8 cellular contexts compared by ENCODE assay signal in genomic region chr3:193240436-193240849, GRCh38.
A peak's percentile ranks its signal among the peaks of the same experiment; 100 is the strongest.
DNase-seq lines count a peak whose midpoint lies in the region; ATAC-seq and TF ChIP-seq lines count a peak whose summit lies in the region.

No MANE protein-coding gene starts in this region.

- no peak for DNase-seq in AG09309 (ENCODE audit: low read depth)
- peak; percentile 24 for DNase-seq in HK-2 (ENCODE audit: unreplicated experiment)
- no peak for DNase-seq in GM13976 (ENCODE audit: low spot score)
- no peak for DNase-seq in NCI-H187 (lab: John Stamatoyannopoulos, UW)
- DNase-seq in RWPE1 (ENCODE audit: low spot score), result no peak

- H3K27me3 ChIP-seq in duodenal mucosa (ENCODE audit: control insufficient read depth in 1 of 2, insufficient read depth in 2 of 2, low read length in 2 of 2) (peaks cover 4 to 15% of the 10 kb centered on the region in 2 donors), mucosa of rectum (ENCODE audit: control insufficient read depth in 2 of 2, insufficient read depth in 2 of 2, low read length in 2 of 2) (peaks cover 0 to 6% of the 10 kb centered on the region in 2 donors)

- H3K27ac ChIP-seq in duodenal mucosa (ENCODE audit: low read depth, low read length) (no peak overlapping the region), mucosa of rectum (ENCODE audit: low read depth in 2 of 2, low read length in 2 of 2) (no peak overlapping the region), RWPE1 (no peak overlapping the region)

- TF ChIP-seq CTCF in AG09309 (IDR thresholded peaks at IDR 0.05; ENCODE audit: control insufficient read depth, insufficient read depth, low read depth, low read length, missing control alignments), result no peak
- no peak for TF ChIP-seq CTCF in GM13976 (IDR thresholded peaks at IDR 0.05; ENCODE audit: borderline replicate concordance, control extremely low read depth, extremely low read depth, insufficient read depth, missing control alignments)
- TF ChIP-seq CTCF in RWPE1 (conservative IDR thresholded peaks at IDR 0.05; ENCODE audit: low read depth), result no peak

- H3K4me1 ChIP-seq in duodenal mucosa (ENCODE audit: control insufficient read depth in 1 of 2, insufficient read depth in 2 of 2, low read length in 2 of 2), result no peaks in the 10 kb centered on the region
- peaks cover 3 to 4% of the 10 kb centered on the region in 2 donors for H3K4me1 ChIP-seq in mucosa of rectum (ENCODE audit: control insufficient read depth in 2 of 2, insufficient read depth in 2 of 2, low read length in 2 of 2)

- CTCF ChIA-PET in RWPE1 (lab: Yijun Ruan, JAX), result no interaction called here

- no peaks in the 10 kb centered on the region for H3K9me3 ChIP-seq in duodenal mucosa (ENCODE audit: control insufficient read depth in 1 of 2, low read length in 2 of 2)
- H3K9me3 ChIP-seq in mucosa of rectum (ENCODE audit: control insufficient read depth in 2 of 2, low read length in 2 of 2), result no peaks in the 10 kb centered on the region

- in situ Hi-C loops in GM13976 (cut with MboI; ENCODE audit: low sequenced_read_pairs, unreplicated experiment), result no loop called here

- H3K36me3 ChIP-seq in duodenal mucosa (ENCODE audit: control insufficient read depth in 1 of 2, insufficient read depth in 2 of 2, low read length in 2 of 2), result no peaks in the 10 kb centered on the region
- no peaks in the 10 kb centered on the region for H3K36me3 ChIP-seq in mucosa of rectum (ENCODE audit: control insufficient read depth in 2 of 2, insufficient read depth in 2 of 2, low read length in 2 of 2)

- no peak for ATAC-seq in GM19397 (IDR thresholded peaks at IDR 0.05; ENCODE audit: unreplicated experiment)

- POLR2A ChIA-PET in RWPE1 (lab: Yijun Ruan, JAX; ENCODE audit: low non-redundant PET), result no interaction called here

- peak overlapping the region; percentile 17 for H3K4me3 ChIP-seq in AG09309 (ENCODE audit: control insufficient read depth, low read depth, low read length)
- peak overlapping the region; percentile 52 to 57 for H3K4me3 ChIP-seq in duodenal mucosa (ENCODE audit: low read depth in 1 of 2, low read length in 2 of 2)
- H3K4me3 ChIP-seq in mucosa of rectum (ENCODE audit: low read length in 2 of 2), result peak overlapping the region; percentile 65 to 68

- H3K9ac ChIP-seq in duodenal mucosa (ENCODE audit: low read depth in 1 of 2, low read length in 2 of 2) (no peak overlapping the region), mucosa of rectum (ENCODE audit: low read depth in 1 of 2, low read length in 2 of 2) (peak overlapping the region in 1 of 2 donors; percentile 48)
